ENCODE assay signal across 20 cellular contexts in the genomic region with DNA sequence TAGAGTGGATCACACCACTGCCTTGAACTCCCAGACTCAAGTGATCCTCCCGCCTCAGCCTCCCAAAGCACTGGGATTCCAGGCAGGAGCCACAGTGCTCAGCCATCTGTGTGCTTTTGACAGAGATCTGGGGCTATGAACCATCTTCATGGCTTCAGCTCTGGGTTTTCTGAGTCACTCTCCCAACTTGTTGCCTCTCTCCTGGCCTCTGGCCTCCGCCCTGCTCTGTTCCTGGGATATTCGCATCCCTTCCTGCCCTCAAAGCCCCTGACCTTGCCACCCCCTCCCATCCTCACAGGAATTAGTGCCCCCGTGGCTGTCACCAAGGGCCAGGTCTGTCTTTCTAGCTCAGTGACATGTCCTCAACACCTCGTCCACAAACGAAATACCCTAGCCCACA. TPM values are rescaled to one million over a fixed set of nuclear protein-coding genes. Genes with fewer than 3 reads are reported as not detected.
"Had no signal": no experiment of that assay in that cellular context is flagged by ENCODE, and none has a peak within 500 bp of the region (broad histone marks: within the 10 kb centered on the region; RNA-seq: fewer than 3 reads in every experiment).

No MANE protein-coding gene starts in this region.

- H3K9me3 ChIP-seq: adrenal gland, esophagus squamous epithelium, mucosa of descending colon, prostate gland, transverse colon, vagina had no signal

- H3K4me3 Mint-ChIP-seq: activated CD4-positive, alpha-beta T cell treated with anti-CD3 and anti-CD28 coated beads, Interleukin-2, amount 10 ng/mL, durations not matched to agents 7 days and 5 days; naive thymus-derived CD4-positive, alpha-beta T cell had no signal

- H3K4me3 ChIP-seq: adrenal gland, cardiac muscle cell, esophagus squamous epithelium, hepatocyte, mucosa of descending colon, prostate gland, skin epidermis, transverse colon, vagina had no signal

- H3K27me3 Mint-ChIP-seq: activated CD4-positive, alpha-beta T cell treated with anti-CD3 and anti-CD28 coated beads, Interleukin-2, amount 10 ng/mL, durations not matched to agents 7 days and 5 days; naive thymus-derived CD4-positive, alpha-beta T cell had no signal

- H3K27ac ChIP-seq: adrenal gland, cardiac muscle cell, esophagus squamous epithelium, hepatocyte, prostate gland, skin epidermis, transverse colon, vagina had no signal

- H3K9me3 Mint-ChIP-seq: activated CD4-positive, alpha-beta T cell treated with anti-CD3 and anti-CD28 coated beads, Interleukin-2, amount 10 ng/mL, durations not matched to agents 7 days and 5 days; naive thymus-derived CD4-positive, alpha-beta T cell had no signal

- H2AFZ ChIP-seq: hepatocyte had no signal

- DNase-seq: activated CD4-positive, alpha-beta T cell treated with anti-CD3 and anti-CD28 coated beads, Interleukin-2, amount 10 ng/mL, durations not matched to agents 7 days and 5 days; activated CD4-positive, CD25-positive, alpha-beta regulatory T cell; activated effector memory CD4-positive, alpha-beta T cell treated with Interleukin-2 at 50 U/mL for 16 hours; esophagus squamous epithelium; mucosa of descending colon; occipital lobe; stimulated activated CD4-positive, alpha-beta T cell treated with anti-CD3 and anti-CD28 coated beads, Interleukin-15, amount 100 ng/mL, for 24 hours; stimulated activated CD4-positive, alpha-beta T cell treated with anti-CD3 and anti-CD28 coated beads, Interleukin-4, amount 100 ng/mL, for 24 hours; stimulated activated naive CD8-positive, alpha-beta T cell treated with anti-CD3 and anti-CD28 coated beads, Interleukin-15, Interleukin-2, amounts not matched to agents 100 U/mL and 50 U/mL, for 24 hours; transverse colon had no signal

- H3K27me3 ChIP-seq: adrenal gland, cardiac muscle cell, esophagus squamous epithelium, hepatocyte, transverse colon, vagina had no signal

- H3K4me1 ChIP-seq: adrenal gland, esophagus squamous epithelium, prostate gland, transverse colon, vagina had no signal

- H3K79me2 ChIP-seq: hepatocyte had no signal

- H3K4me2 ChIP-seq: hepatocyte had no signal

- ATAC-seq: left lobe of liver; mucosa of descending colon; naive thymus-derived CD4-positive, alpha-beta T cell; right cardiac atrium; stimulated activated naive CD8-positive, alpha-beta T cell treated with anti-CD3 and anti-CD28 coated beads, Interleukin-15, Interleukin-2, amounts not matched to agents 100 U/mL and 50 U/mL, for 24 hours had no signal

- H3K27ac Mint-ChIP-seq: activated CD4-positive, alpha-beta T cell treated with anti-CD3 and anti-CD28 coated beads, Interleukin-2, amount 10 ng/mL, durations not matched to agents 7 days and 5 days had no signal

RNA-seq across cellular contexts. Expression of gene PBX4, which starts 30.7 kb away (rescaled TPM):
- total RNA-seq: glomerular endothelial cell had no signal
